ENCODE assay signal across 3 cellular contexts in the genomic region with DNA sequence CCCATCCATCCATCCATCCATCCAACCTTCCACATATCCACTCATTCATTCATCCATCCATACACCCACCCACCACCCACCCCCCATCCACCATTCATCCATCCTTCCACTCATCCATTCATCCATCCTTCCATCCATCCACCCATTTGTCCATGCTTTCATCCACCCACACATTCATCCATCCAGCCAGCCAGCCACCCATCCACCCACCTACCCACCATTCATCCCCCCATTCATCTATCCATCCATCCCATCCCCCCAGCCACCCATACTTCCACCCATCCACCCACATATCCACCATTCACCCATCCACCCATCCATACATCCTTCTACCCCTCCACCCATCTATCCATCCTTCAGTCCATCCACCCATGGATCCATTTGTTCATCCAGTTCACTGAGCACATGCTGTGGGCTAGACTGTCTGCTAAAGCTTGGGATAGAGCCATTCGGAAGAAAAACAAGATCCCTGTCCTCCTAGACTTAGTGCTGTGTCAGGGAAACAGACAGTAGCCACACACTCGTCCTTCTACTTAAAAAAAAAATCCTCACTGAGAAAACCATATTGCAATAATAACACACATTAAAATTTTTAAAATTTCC.
"Had no signal": no experiment of that assay in that cellular context is flagged by ENCODE, and none has a peak within 500 bp of the region (broad histone marks: within the 10 kb centered on the region; RNA-seq: fewer than 3 reads in every experiment).

No MANE protein-coding gene starts in this region.

- ATAC-seq: GM12878 had no signal

- DNase-seq: GDM1, GF-D8 had no signal

- H3K4me3 ChIP-seq: GM12878 had no signal
